8 cellular contexts compared by ENCODE assay signal in the genomic region with DNA sequence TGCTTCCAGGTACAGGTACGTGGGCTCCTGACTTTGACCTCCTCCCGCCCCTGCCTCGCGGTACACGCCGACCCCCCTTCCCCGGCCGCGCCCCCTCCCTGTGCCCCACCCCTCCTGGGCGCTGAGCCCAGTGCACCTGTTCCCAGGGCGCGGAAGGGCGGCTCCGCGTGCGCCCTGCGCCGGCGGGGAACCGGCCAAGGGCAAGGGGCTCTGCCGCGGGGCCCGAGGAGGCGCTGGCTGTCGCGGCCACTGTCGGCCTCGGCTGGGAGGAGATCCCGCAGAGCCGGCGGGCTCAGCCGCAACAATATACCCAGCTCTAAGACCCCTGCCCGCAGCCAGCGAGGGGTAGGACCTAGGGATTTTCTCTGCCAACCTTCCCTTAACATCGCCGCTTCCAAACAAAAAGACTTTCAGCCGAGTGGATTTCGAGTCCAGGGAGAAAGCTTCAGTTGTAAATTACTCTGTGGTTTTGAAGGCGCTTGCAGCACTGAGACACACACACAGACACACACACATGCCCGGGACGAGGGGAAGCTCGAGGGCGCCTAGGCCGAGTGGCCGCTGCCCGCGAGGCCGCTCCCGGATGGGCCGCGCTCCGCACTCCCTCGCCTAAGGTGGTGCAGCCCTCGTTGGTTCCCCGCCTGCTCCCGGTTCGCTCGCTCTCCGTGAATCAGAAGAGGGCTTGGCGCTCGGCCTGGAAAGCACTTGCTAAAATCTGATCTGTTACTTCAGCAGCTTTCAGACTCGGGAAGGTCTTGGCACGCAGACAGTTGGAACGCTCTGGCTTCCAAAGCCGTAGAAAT. TPM values are rescaled to one million over a fixed set of nuclear protein-coding genes. Genes with fewer than 3 reads are reported as not detected.
DNase-seq lines count a peak whose midpoint lies in the region; ATAC-seq, FAIRE-seq and TF ChIP-seq lines count a peak whose summit lies in the region.

No MANE protein-coding gene starts in this region.

- TF ChIP-seq EP300 in esophagus muscularis mucosa (IDR thresholded peaks at IDR 0.05) = no peak

- peaks cover 28% of the 10 kb centered on the region for H3F3A ChIP-seq in PC-9 (ENCODE audit: insufficient read depth, low read depth)

- no peaks in the 10 kb centered on the region for H3K36me3 ChIP-seq in PC-9 (ENCODE audit: low read depth)
- no peaks in the 10 kb centered on the region for H3K36me3 ChIP-seq in esophagus muscularis mucosa
- H3K36me3 ChIP-seq in mucosa of stomach (ENCODE audit: control insufficient read depth, insufficient read depth, low read length) = no peaks in the 10 kb centered on the region
- H3K36me3 ChIP-seq in urinary bladder (ENCODE audit: insufficient read depth) = no peaks in the 10 kb centered on the region

- H3K27me3 ChIP-seq in PC-9 (ENCODE audit: insufficient read depth, low read depth) (no peaks in the 10 kb centered on the region), esophagus muscularis mucosa (peaks cover 0 to 31% (median 0%) of the 10 kb centered on the region in 4 donors), mucosa of stomach (ENCODE audit: control insufficient read depth, insufficient read depth, low read length) (peaks cover 20% of the 10 kb centered on the region)

- POLR2A ChIA-PET in PC-9 (lab: Charles Lee; ENCODE audit: unreplicated experiment) = no interaction called here

- H3K9ac ChIP-seq in mucosa of stomach (ENCODE audit: low read length) = peak overlapping the region; percentile 34

- DNase-seq in EH (ENCODE audit: low read depth) (peak; percentile 86), PC-9 (peak in 1 of 2 experiments; percentile 23), esophagus muscularis mucosa (ENCODE audit: extremely low spot score) (peak; percentile 94), NOMO-1 treated with DMSO at 0.1 percent for 48 hours (lab: John Stamatoyannopoulos, UW; ENCODE audit: unreplicated experiment) (no peak), D721Med (ENCODE audit: insufficient read length, low spot score) (no peak)

- no peak for ATAC-seq in GM18870 (IDR thresholded peaks at IDR 0.05; ENCODE audit: unreplicated experiment)

- H3K79me2 ChIP-seq in PC-9 (ENCODE audit: low read depth) = no peaks in the 10 kb centered on the region

- 0 out of 2 replicates have a peak, but pooled peaks cover 12% of the 10 kb centered on the region for H3K4me1 ChIP-seq in PC-9 (replicated peaks; ENCODE audit: insufficient read depth)
- H3K4me1 ChIP-seq in esophagus muscularis mucosa = peaks cover 27 to 37% (median 34%) of the 10 kb centered on the region in 4 donors
- H3K4me1 ChIP-seq in mucosa of stomach (ENCODE audit: control insufficient read depth, insufficient read depth, low read length) = peaks cover 24% of the 10 kb centered on the region
- H3K4me1 ChIP-seq in urinary bladder (ENCODE audit: insufficient read depth) = peaks cover 2% of the 10 kb centered on the region

- H2AFZ ChIP-seq in PC-9 = peak overlapping the region; percentile 76

- TF ChIP-seq POLR2A in esophagus muscularis mucosa (IDR thresholded peaks at IDR 0.05; ENCODE audit: low read depth) = no peak

- no peaks in the 10 kb centered on the region for H3K9me2 ChIP-seq in PC-9 (ENCODE audit: insufficient read depth)

- WGBS in esophagus muscularis mucosa = 2% methylated on average over 31 of the region's 65 CpGs
- 1% methylated on average over 65 of the region's 65 CpGs for WGBS in urinary bladder

- H3K4me2 ChIP-seq in PC-9 = peak overlapping the region; percentile 92

- TF ChIP-seq CTCF in PC-9 (conservative IDR thresholded peaks at IDR 0.05) (no peak), esophagus muscularis mucosa (IDR thresholded peaks at IDR 0.05) (no peak), D721Med (IDR thresholded peaks at IDR 0.05; ENCODE audit: insufficient read depth, missing control alignments) (no peak)

- H4K20me1 ChIP-seq in PC-9 (ENCODE audit: insufficient read depth) = peaks cover 6% of the 10 kb centered on the region; the same call in 1 of the 2 replicates

- no peak overlapping the region for H3K27ac ChIP-seq in PC-9
- peak overlapping the region in 2 of 4 donors; percentile 17 to 31 for H3K27ac ChIP-seq in esophagus muscularis mucosa (replicated peaks in 1 of 4)
- H3K27ac ChIP-seq in urinary bladder (ENCODE audit: low read depth) = no peak overlapping the region

- H3K4me3 ChIP-seq in PC-9 = peak overlapping the region; percentile 64
- peak overlapping the region; percentile 45 to 62 (median 52) for H3K4me3 ChIP-seq in esophagus muscularis mucosa
- no peak overlapping the region for H3K4me3 ChIP-seq in mucosa of stomach (ENCODE audit: low read length)
- peak overlapping the region; percentile 13 for H3K4me3 ChIP-seq in urinary bladder (ENCODE audit: low read depth, low read length)

- BruUV-seq in PC-9 (replicated peaks; lab: Mats Ljungman, UMichigan) = no TSS peak

- intact Hi-C loops in PC-9 (cut with micrococcal nuclease; ENCODE audit: unreplicated experiment) (loop anchor here (1.0 kb wide), 1 partner anchor 100 kb away; no protein-coding TSS in a partner anchor), esophagus muscularis mucosa (cut with DNase I) (loop anchor here (10.0 kb wide), 1 partner anchor 194 kb away; no protein-coding TSS in a partner anchor)

- CTCF ChIA-PET in PC-9 (lab: Charles Lee) = interaction anchor here (0.7 kb wide), 1 partner anchor 113 kb away, joined by 3 read pairs; no protein-coding TSS in a partner anchor

- H3K9me3 ChIP-seq in PC-9 (ENCODE audit: insufficient read depth, low read depth) (no peaks in the 10 kb centered on the region), esophagus muscularis mucosa (no peaks in the 10 kb centered on the region), mucosa of stomach (ENCODE audit: control insufficient read depth, low read length) (no peaks in the 10 kb centered on the region)

- FAIRE-seq in D721Med (lab: Jason Lieb, UNC) = no peak

RNA-seq across cellular contexts. Expression of a gene that starts 1.2 kb away (rescaled TPM):
- total RNA-seq in PC-9 (2021) (0.52 and 1.1 TPM in 2 replicates), esophagus muscularis mucosa (under 1 TPM in 3 of 4 donors, not detected in 1; 0.66 to 0.91 (median 0.86) TPM), urinary bladder (1.0 TPM)
- polyA plus RNA-seq in urinary bladder = 1.4 TPM

RNA-seq across cellular contexts. Expression of a gene that starts 33.0 kb away (rescaled TPM):
- 2,285 and 2,364 TPM in 2 replicates for total RNA-seq in PC-9 (2021)
- total RNA-seq in esophagus muscularis mucosa = 100 to 1,000 TPM; 388 to 648 (median 553) TPM
- total RNA-seq in urinary bladder = 1,536 TPM
- polyA plus RNA-seq in urinary bladder = 1,626 TPM

Comparison
In these comparisons a context has a peak if more than half of its experiments do, and no peak if none do; other contexts are left out.
1. DNase-seq: peak in EH (single experiment) and esophagus muscularis mucosa (single experiment); none in NOMO-1 treated with DMSO at 0.1 percent for 48 hours (single experiment) and D721Med (single experiment).